Comparison of ENCODE assay signal across 8 cellular contexts in the genomic region with DNA sequence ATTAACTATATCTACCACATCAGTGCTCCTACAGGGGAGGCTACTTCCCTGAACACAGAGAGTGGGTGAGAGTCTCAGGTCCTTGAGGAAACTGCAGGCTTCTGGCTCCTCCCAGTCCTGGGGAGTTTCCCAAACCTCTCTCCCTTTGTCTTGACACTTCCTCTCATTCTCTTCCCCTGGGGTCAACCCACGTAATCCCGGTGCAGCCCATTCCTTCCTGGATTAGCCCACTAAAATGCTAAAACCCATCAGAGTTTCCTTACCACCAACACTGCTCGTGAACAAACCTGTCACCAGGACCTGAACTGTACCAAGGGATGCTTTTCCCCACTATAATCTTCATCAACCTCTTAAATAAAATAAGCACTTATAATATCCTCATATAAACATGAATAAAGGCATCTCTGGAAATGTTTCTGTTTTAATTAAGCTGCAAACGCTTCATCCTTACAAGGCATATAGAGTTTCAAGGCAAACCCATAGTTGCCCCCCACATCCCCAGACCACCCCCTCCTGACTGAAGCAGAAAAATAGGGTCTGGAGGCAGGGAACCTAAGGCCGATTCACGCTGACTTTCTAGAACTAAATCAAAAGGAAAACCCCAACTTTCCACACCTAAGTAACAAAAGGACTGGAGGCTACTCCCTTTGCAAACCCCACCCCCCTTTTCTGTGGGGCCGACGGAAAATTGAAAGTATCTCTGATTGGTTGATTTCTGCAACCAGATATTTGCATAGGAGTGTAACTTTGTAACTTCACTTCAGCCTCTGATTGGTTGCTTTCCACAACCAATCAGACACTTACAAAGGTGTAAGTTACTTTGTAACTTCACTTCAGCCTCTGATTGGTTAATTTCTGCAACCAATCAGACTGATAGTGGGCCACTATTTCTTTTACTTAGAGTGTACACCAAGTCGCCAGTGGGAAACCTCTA. TPM values are rescaled to one million over a fixed set of nuclear protein-coding genes. Genes with fewer than 3 reads are reported as not detected.
A peak's percentile ranks its signal among the peaks of the same experiment; 100 is the strongest.
DNase-seq lines count a peak whose midpoint lies in the region; ATAC-seq and TF ChIP-seq lines count a peak whose summit lies in the region.

No MANE protein-coding gene starts in this region.

- H3K9me3 ChIP-seq in CD8-positive, alpha-beta T cell (ENCODE audit: low read length), result no peaks in the 10 kb centered on the region
- H3K9me3 ChIP-seq in Peyer's patch, result no peaks in the 10 kb centered on the region

- TF ChIP-seq POLR2A in Peyer's patch (IDR thresholded peaks at IDR 0.05), result peak in 1 of 2 donors; percentile 16

- CTCF ChIA-PET in CD8-positive, alpha-beta T cell (lab: Charles Lee), result interaction anchor here (0.6 to 10.5 kb wide), 34 partner anchors 7 to 636 kb away, joined by 3 to 278 read pairs (median 11); a partner anchor contains a TSS

- H3K4me1 ChIP-seq in CD8-positive, alpha-beta T cell (ENCODE audit: insufficient read depth, low read length), result peaks cover 38% of the 10 kb centered on the region
- H3K4me1 ChIP-seq in Peyer's patch, result peaks cover 0 to 32% (median 12%) of the 10 kb centered on the region in 4 donors

- peak overlapping the region; percentile 62 for H3K27ac Mint-ChIP-seq in CD8-positive, alpha-beta T cell

- H3K36me3 Mint-ChIP-seq in CD8-positive, alpha-beta T cell, result peaks cover 4% of the 10 kb centered on the region

- H3K4me3 Mint-ChIP-seq in CD8-positive, alpha-beta T cell, result peak overlapping the region; percentile 38

- intact Hi-C loops in CD8-positive, alpha-beta T cell (cut with DNase I, micrococcal nuclease), result loop anchor here (1.0 to 10.0 kb wide), 10 partner anchors 17 to 429 kb away; a partner anchor contains a TSS

- ATAC-seq in CD8-positive, alpha-beta T cell, result no peak
- ATAC-seq in GM21786 (IDR thresholded peaks at IDR 0.05; ENCODE audit: unreplicated experiment), result peak; percentile 17
- ATAC-seq in GM18868 (IDR thresholded peaks at IDR 0.05; ENCODE audit: unreplicated experiment), result no peak

- no peaks in the 10 kb centered on the region for H3K36me3 ChIP-seq in CD8-positive, alpha-beta T cell (ENCODE audit: insufficient read depth, low read length)
- no peaks in the 10 kb centered on the region for H3K36me3 ChIP-seq in Peyer's patch

- no peaks in the 10 kb centered on the region for H3K9me3 Mint-ChIP-seq in CD8-positive, alpha-beta T cell

- peak in 2 of 7 experiments; percentile 11 to 54 for DNase-seq in CD8-positive, alpha-beta T cell
- DNase-seq in Peyer's patch, result peak in 1 of 3 donors; percentile 76
- DNase-seq in cardiac fibroblast (ENCODE audit: low read depth in 2 of 2), result peak; percentile 71 to 85
- DNase-seq in mesenteric fat pad (ENCODE audit: low spot score), result peak; percentile 65
- no peak for DNase-seq in SW 1271 (lab: John Stamatoyannopoulos, UW)
- no peak for DNase-seq in NCI-H2171 treated with DMSO at 0.1 percent for 48 hours (lab: John Stamatoyannopoulos, UW)

- no peak for TF ChIP-seq CTCF in CD8-positive, alpha-beta T cell (IDR thresholded peaks at IDR 0.05)
- TF ChIP-seq CTCF in Peyer's patch (IDR thresholded peaks at IDR 0.05) (no peak), cardiac fibroblast (IDR thresholded peaks at IDR 0.05; ENCODE audit: low read depth, low read length) (no peak)

- H3K27me3 ChIP-seq in CD8-positive, alpha-beta T cell (ENCODE audit: insufficient read depth, low read length), result no peaks in the 10 kb centered on the region
- H3K27me3 ChIP-seq in Peyer's patch, result no peaks in the 10 kb centered on the region

- no peak overlapping the region for H3K4me3 ChIP-seq in CD8-positive, alpha-beta T cell (ENCODE audit: low read depth, low read length)
- peak overlapping the region in 1 of 4 donors; percentile 22 for H3K4me3 ChIP-seq in Peyer's patch
- no peak overlapping the region for H3K4me3 ChIP-seq in cardiac fibroblast (replicated peaks in 1 of 2; ENCODE audit: low read depth in 2 of 2, low read length in 2 of 2)

- H3K27me3 Mint-ChIP-seq in CD8-positive, alpha-beta T cell (ENCODE audit: low read depth), result no peaks in the 10 kb centered on the region

- POLR2A ChIA-PET in CD8-positive, alpha-beta T cell (lab: Charles Lee), result interaction anchor here (0.7 to 10.5 kb wide), 9 partner anchors 15 to 465 kb away, joined by 3 to 153 read pairs (median 11); a partner anchor contains a TSS

- peaks cover 50% of the 10 kb centered on the region for H3K4me1 Mint-ChIP-seq in CD8-positive, alpha-beta T cell (ENCODE audit: low read depth)

- H3K27ac ChIP-seq in CD8-positive, alpha-beta T cell (ENCODE audit: low read depth, low read length), result peak overlapping the region; percentile 35
- peak overlapping the region; percentile 65 to 85 (median 70) for H3K27ac ChIP-seq in Peyer's patch

RNA-seq across cellular contexts. Expression of a gene that starts 19.0 kb away (rescaled TPM):
- total RNA-seq in CD8-positive, alpha-beta T cell, result 1,000 to 10,000 TPM; 1,479 to 1,577 TPM
- total RNA-seq in Peyer's patch (1,000 to 10,000 TPM; 3,771 to 5,073 (median 4,495) TPM), mesenteric fat pad (1,485 TPM)

RNA-seq across cellular contexts. Expression of a gene that starts 43.6 kb away (rescaled TPM):
- total RNA-seq in CD8-positive, alpha-beta T cell, result 100 to 1,000 TPM; 138 to 142 TPM
- 10 to 100 TPM; 32.2 to 85.4 (median 55.0) TPM for total RNA-seq in Peyer's patch
- 6.3 TPM for total RNA-seq in mesenteric fat pad

RNA-seq across cellular contexts. Expression of a gene that starts 46.5 kb away (rescaled TPM):
- total RNA-seq in CD8-positive, alpha-beta T cell, result 10 to 100 TPM; 85.3 to 89.5 TPM
- total RNA-seq in Peyer's patch, result 10 to 100 TPM; 28.1 to 66.5 (median 44.3) TPM
- total RNA-seq in mesenteric fat pad, result 79.7 TPM

Comparison
In these comparisons a context has a peak if more than half of its experiments do, and no peak if none do; other contexts are left out.
1. DNase-seq: peak in cardiac fibroblast (2 of 2) and mesenteric fat pad (single experiment); none in SW 1271 (0 of 2) and NCI-H2171 treated with DMSO at 0.1 percent for 48 hours (single experiment).